In the genomic region with DNA sequence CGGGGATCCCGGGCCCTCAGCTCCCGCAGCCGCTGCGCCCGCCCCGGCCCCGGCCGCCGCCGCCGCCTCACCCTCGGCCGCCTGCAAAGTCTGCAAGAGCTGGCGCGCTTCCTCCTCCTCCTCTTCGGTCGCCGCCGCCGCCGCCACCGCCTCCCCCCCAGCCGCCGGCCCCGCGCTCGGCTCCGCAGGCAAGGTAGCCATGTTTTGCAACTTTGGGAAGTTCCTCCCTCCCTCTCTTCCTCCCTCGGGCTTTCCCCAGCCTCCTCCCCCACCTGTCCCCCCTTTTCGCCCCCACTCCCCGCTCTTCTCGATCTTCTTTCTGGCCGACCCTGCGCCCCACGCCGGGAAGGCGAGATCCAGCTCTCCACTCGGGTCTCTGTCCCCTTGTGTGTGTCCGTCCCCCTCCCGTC, we compare ENCODE assay signal across 8 cellular contexts. TPM values are rescaled to one million over a fixed set of nuclear protein-coding genes. Genes with fewer than 3 reads are reported as not detected.
A peak's percentile ranks its signal among the peaks of the same experiment; 100 is the strongest.
DNase-seq lines count a peak whose midpoint lies in the region; ATAC-seq and TF ChIP-seq lines count a peak whose summit lies in the region.

No MANE protein-coding gene starts in this region.

- peaks cover 28 to 47% of the 10 kb centered on the region in 2 donors for H3K4me1 ChIP-seq in gastrocnemius medialis

- H3K36me3 ChIP-seq in MG63 (peaks cover 47% of the 10 kb centered on the region), gastrocnemius medialis (peaks cover 0 to 9% of the 10 kb centered on the region in 2 donors)

- no peak for TF ChIP-seq CTCF in glutamatergic neuron (IDR thresholded peaks at IDR 0.05; ENCODE audit: partially characterized antibody, unreplicated experiment)
- TF ChIP-seq CTCF in gastrocnemius medialis (IDR thresholded peaks at IDR 0.05 in 4 of 5, conservative IDR thresholded peaks at IDR 0.05 in 1 of 5) = no peak

- H3K27ac ChIP-seq in gastrocnemius medialis = peak overlapping the region; percentile 95 to 99 (median 97)

- H3K4me1 Mint-ChIP-seq in glutamatergic neuron (ENCODE audit: low read depth, unreplicated experiment) = peaks cover 5% of the 10 kb centered on the region

- H3K9me3 ChIP-seq in MG63 (no peaks in the 10 kb centered on the region), gastrocnemius medialis (no peaks in the 10 kb centered on the region)

- H3K27me3 ChIP-seq in MG63 = no peaks in the 10 kb centered on the region
- H3K27me3 ChIP-seq in gastrocnemius medialis = no peaks in the 10 kb centered on the region

- peak overlapping the region; percentile 78 for H3K4me3 ChIP-seq in MG63
- H3K4me3 ChIP-seq in gastrocnemius medialis = peak overlapping the region; percentile 74 to 90 (median 82)

- DNase-seq in Daoy (ENCODE audit: low read depth) = peak; percentile 74
- DNase-seq in MG63 = peak; percentile 64
- peak; percentile 44 for DNase-seq in activated naive CD4-positive, alpha-beta T cell treated with Interleukin-2 at 50 U/mL for 16 hours
- DNase-seq in glutamatergic neuron = no peak
- no peak for DNase-seq in gastrocnemius medialis
- DNase-seq in NCI-H1694 treated with DMSO at 0.1 percent for 48 hours (lab: John Stamatoyannopoulos, UW) = no peak
- no peak for DNase-seq in NCI-H187 (lab: John Stamatoyannopoulos, UW)

- H3K27ac Mint-ChIP-seq in glutamatergic neuron (ENCODE audit: unreplicated experiment) = no peak overlapping the region

- intact Hi-C loops in gastrocnemius medialis (cut with DNase I; ENCODE audit: low total_unique reads) = loop anchor here (1.0 to 5.0 kb wide), 5 partner anchors 36 to 1021 kb away; partner anchors contain the start of genes BCL3, FBXO46, IRF2BP1 and MEIOSIN

- peaks cover 25% of the 10 kb centered on the region for H3K27me3 Mint-ChIP-seq in glutamatergic neuron (ENCODE audit: unreplicated experiment)

- no peak for TF ChIP-seq POLR2A in gastrocnemius medialis (IDR thresholded peaks at IDR 0.05)

- ATAC-seq in gastrocnemius medialis (peak in 1 of 2 donors; percentile 4), GM18870 (IDR thresholded peaks at IDR 0.05; ENCODE audit: unreplicated experiment) (no peak)

- peaks cover 18% of the 10 kb centered on the region for H3K9me3 Mint-ChIP-seq in glutamatergic neuron (ENCODE audit: unreplicated experiment)

- H3K4me3 Mint-ChIP-seq in glutamatergic neuron (ENCODE audit: unreplicated experiment) = peak overlapping the region; percentile 79

- in situ Hi-C loops in gastrocnemius medialis (cut with MboI; ENCODE audit: low sequenced_read_pairs in 4 of 4) = no loop called here

- H3K36me3 Mint-ChIP-seq in glutamatergic neuron (ENCODE audit: unreplicated experiment) = no peaks in the 10 kb centered on the region

RNA-seq across cellular contexts. Expression of gene SIX5, which starts 0.4 kb away (rescaled TPM):
- 5.1 and 9.5 TPM in 2 replicates for total RNA-seq in Daoy (2014; rRNA removed; shearing (Covaris generic))
- 11.4 and 18.6 TPM in 2 replicates for total RNA-seq in MG63 (2014; rRNA removed; shearing (Covaris generic); ENCODE audit: low replicate concordance)
- total RNA-seq in glutamatergic neuron (ENCODE audit: unreplicated experiment) (2.0 TPM), gastrocnemius medialis (10 to 100 TPM in 2 of 4 donors, 1 to 10 TPM in 2; 8.2 to 12.2 (median 10.1) TPM)

RNA-seq across cellular contexts. Expression of gene DMPK, which starts 13.6 kb away (rescaled TPM):
- total RNA-seq in Daoy (2014; rRNA removed; shearing (Covaris generic)) = 8.4 and 8.7 TPM in 2 replicates
- total RNA-seq in MG63 (2014; rRNA removed; shearing (Covaris generic); ENCODE audit: low replicate concordance) = 3.9 and 7.0 TPM in 2 replicates
- total RNA-seq in glutamatergic neuron (ENCODE audit: unreplicated experiment) (107 TPM), gastrocnemius medialis (100 to 1,000 TPM in 2 of 4 donors, 10 to 100 TPM in 2; 93.0 to 196 (median 116) TPM)

RNA-seq across cellular contexts. Expression of gene DMWD, which starts 24.0 kb away (rescaled TPM):
- total RNA-seq in Daoy (2014; rRNA removed; shearing (Covaris generic)) = 16.7 and 22.1 TPM in 2 replicates
- 30.4 and 48.0 TPM in 2 replicates for total RNA-seq in MG63 (2014; rRNA removed; shearing (Covaris generic); ENCODE audit: low replicate concordance)
- 123 TPM for total RNA-seq in glutamatergic neuron (ENCODE audit: unreplicated experiment)
- 100 to 1,000 TPM in 1 of 4 donors, 10 to 100 TPM in 3; 38.6 to 111 (median 56.4) TPM for total RNA-seq in gastrocnemius medialis

RNA-seq across cellular contexts. Expression of gene MEIOSIN, which starts 35.4 kb away (rescaled TPM):
- not detected in 2 replicates for total RNA-seq in Daoy (2014; rRNA removed; shearing (Covaris generic))
- 0.99 TPM in 1 of 2 replicates, not detected in the other for total RNA-seq in MG63 (2014; rRNA removed; shearing (Covaris generic); ENCODE audit: low replicate concordance)
- total RNA-seq in glutamatergic neuron (ENCODE audit: unreplicated experiment) (not detected), gastrocnemius medialis (not detected)

RNA-seq across cellular contexts. Expression of gene FBXO46, which starts 38.0 kb away (rescaled TPM):
- 7.9 and 15.0 TPM in 2 replicates for total RNA-seq in Daoy (2014; rRNA removed; shearing (Covaris generic))
- total RNA-seq in MG63 (2014; rRNA removed; shearing (Covaris generic); ENCODE audit: low replicate concordance) = 4.3 and 12.3 TPM in 2 replicates
- 20.4 TPM for total RNA-seq in glutamatergic neuron (ENCODE audit: unreplicated experiment)
- total RNA-seq in gastrocnemius medialis = 10 to 100 TPM in 1 of 4 donors, 1 to 10 TPM in 3; 6.6 to 14.3 (median 8.7) TPM

Comparison
In these comparisons a context has a peak if more than half of its experiments do, and no peak if none do; other contexts are left out.
1. DNase-seq: peak in Daoy (single experiment), MG63 (single experiment) and activated naive CD4-positive, alpha-beta T cell treated with Interleukin-2 at 50 U/mL for 16 hours (single experiment); none in glutamatergic neuron (single experiment), gastrocnemius medialis (0 of 2), NCI-H1694 treated with DMSO at 0.1 percent for 48 hours (single experiment) and NCI-H187 (0 of 2).